23 cellular contexts compared by ENCODE assay signal in the genomic region with DNA sequence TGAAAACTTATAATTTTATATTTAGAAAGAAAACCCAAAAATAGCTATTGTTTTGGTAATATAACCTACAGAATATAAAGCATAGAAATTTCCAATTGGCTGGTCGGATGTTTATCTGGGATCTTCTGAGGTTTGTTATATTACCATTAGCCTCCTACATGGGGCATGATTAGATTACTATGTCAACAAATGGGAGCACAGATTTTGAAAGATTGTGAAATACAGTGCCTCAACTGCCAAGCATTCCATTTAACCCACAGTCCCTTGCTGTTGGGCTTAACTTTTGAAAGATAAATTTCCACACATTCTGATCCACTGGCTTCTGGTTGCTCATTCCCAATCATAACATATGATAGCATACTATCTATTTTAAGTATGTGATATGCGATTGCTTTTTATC.
DNase-seq lines count a peak whose midpoint lies in the region; ATAC-seq and TF ChIP-seq lines count a peak whose summit lies in the region.
"Had no signal": no experiment of that assay in that cellular context is flagged by ENCODE, and none has a peak within 500 bp of the region (broad histone marks: within the 10 kb centered on the region; RNA-seq: fewer than 3 reads in every experiment).

No MANE protein-coding gene starts in this region.

- H3K4me1 ChIP-seq in HEK293 (ENCODE audit: control insufficient read depth, insufficient read depth, low read length) (no peaks in the 10 kb centered on the region), left lung (no peaks in the 10 kb centered on the region)
- H3K4me1 ChIP-seq: foreskin keratinocyte had no signal

- H3K36me3 ChIP-seq in HEK293 (ENCODE audit: control insufficient read depth in 2 of 2, insufficient read depth in 1 of 2, low read length in 2 of 2): no peaks in the 10 kb centered on the region
- H3K36me3 ChIP-seq in brain microvascular endothelial cell (replicated peaks): no peaks in the 10 kb centered on the region
- H3K36me3 ChIP-seq in left lung: no peaks in the 10 kb centered on the region
- H3K36me3 ChIP-seq: cardiac muscle cell had no signal

- H3K9me3 Mint-ChIP-seq in activated naive CD4-positive, alpha-beta T cell treated with anti-CD3 and anti-CD28 coated beads, Interleukin-2, amount 10 ng/mL, durations not matched to agents 7 days and 5 days: no peaks in the 10 kb centered on the region
- H3K9me3 Mint-ChIP-seq: activated CD4-positive, alpha-beta memory T cell treated with anti-CD3 and anti-CD28 coated beads for 36 hours; activated naive CD8-positive, alpha-beta T cell treated with anti-CD3 and anti-CD28 coated beads, Interleukin-2, amount 50 U/mL, for 24 hours; immature natural killer cell had no signal

- in situ Hi-C loops in brain microvascular endothelial cell (cut with HindIII; ENCODE audit: low pct_ligation_motif_present, low sequenced_read_pairs): no loop called here

- H3K4me3 Mint-ChIP-seq in activated naive CD4-positive, alpha-beta T cell treated with anti-CD3 and anti-CD28 coated beads, Interleukin-2, amount 10 ng/mL, durations not matched to agents 7 days and 5 days: no peak overlapping the region
- H3K4me3 Mint-ChIP-seq: activated B cell treated with CpG ODN at 0.5 μM for 24 hours; activated CD4-positive, alpha-beta memory T cell treated with anti-CD3 and anti-CD28 coated beads for 36 hours; activated naive CD8-positive, alpha-beta T cell treated with anti-CD3 and anti-CD28 coated beads, Interleukin-2, amount 50 U/mL, for 24 hours; CD8-positive, alpha-beta memory T cell; immature natural killer cell; stimulated activated memory B cell treated with anti-CD40 and anti-IgM and Interleukin-4, amounts not matched to agents 10 μg/mL and 1 μg/mL and 100 μg/mL, for 72 hours had no signal

- no peak overlapping the region for H3K27ac Mint-ChIP-seq in activated naive CD4-positive, alpha-beta T cell treated with anti-CD3 and anti-CD28 coated beads, Interleukin-2, amount 10 ng/mL, durations not matched to agents 7 days and 5 days
- H3K27ac Mint-ChIP-seq: activated B cell treated with CpG ODN at 0.5 μM for 24 hours; activated CD4-positive, alpha-beta memory T cell treated with anti-CD3 and anti-CD28 coated beads for 36 hours; activated naive CD8-positive, alpha-beta T cell treated with anti-CD3 and anti-CD28 coated beads, Interleukin-2, amount 50 U/mL, for 24 hours; CD8-positive, alpha-beta memory T cell; immature natural killer cell; stimulated activated memory B cell treated with anti-CD40 and anti-IgM and Interleukin-4, amounts not matched to agents 10 μg/mL and 1 μg/mL and 100 μg/mL, for 72 hours had no signal

- no peaks in the 10 kb centered on the region for H3K36me3 Mint-ChIP-seq in activated naive CD4-positive, alpha-beta T cell treated with anti-CD3 and anti-CD28 coated beads, Interleukin-2, amount 10 ng/mL, durations not matched to agents 7 days and 5 days
- H3K36me3 Mint-ChIP-seq: activated CD4-positive, alpha-beta memory T cell treated with anti-CD3 and anti-CD28 coated beads for 36 hours; CD8-positive, alpha-beta memory T cell; immature natural killer cell; stimulated activated memory B cell treated with anti-CD40 and anti-IgM and Interleukin-4, amounts not matched to agents 10 μg/mL and 1 μg/mL and 100 μg/mL, for 72 hours had no signal

- H3K9me3 ChIP-seq in HEK293 (ENCODE audit: control insufficient read depth, insufficient read depth, low read depth, low read length): no peaks in the 10 kb centered on the region
- no peaks in the 10 kb centered on the region for H3K9me3 ChIP-seq in left lung

- CTCF ChIA-PET in HEK293 (lab: Yijun Ruan, JAX): no interaction called here
- CTCF ChIA-PET in activated naive CD4-positive, alpha-beta T cell treated with anti-CD3 and anti-CD28 coated beads, Interleukin-2, amount 10 ng/mL, durations not matched to agents 7 days and 5 days (lab: Charles Lee): no interaction called here

- H3K27me3 ChIP-seq in brain microvascular endothelial cell (replicated peaks) (no peaks in the 10 kb centered on the region), left lung (no peaks in the 10 kb centered on the region)
- H3K27me3 ChIP-seq: cardiac muscle cell, foreskin keratinocyte had no signal

- H3K4me3 ChIP-seq in HEK293 (ENCODE audit: low read depth, low read length) (no peak overlapping the region), brain microvascular endothelial cell (ENCODE audit: low read depth, low read length) (no peak overlapping the region), left lung (no peak overlapping the region)
- H3K4me3 ChIP-seq: cardiac muscle cell, smooth muscle cell had no signal

- no peaks in the 10 kb centered on the region for H3K4me1 Mint-ChIP-seq in activated naive CD4-positive, alpha-beta T cell treated with anti-CD3 and anti-CD28 coated beads, Interleukin-2, amount 10 ng/mL, durations not matched to agents 7 days and 5 days
- H3K4me1 Mint-ChIP-seq: activated B cell treated with CpG ODN at 0.5 μM for 24 hours; activated naive CD8-positive, alpha-beta T cell treated with anti-CD3 and anti-CD28 coated beads, Interleukin-2, amount 50 U/mL, for 24 hours; immature natural killer cell; stimulated activated memory B cell treated with anti-CD40 and anti-IgM and Interleukin-4, amounts not matched to agents 10 μg/mL and 1 μg/mL and 100 μg/mL, for 72 hours had no signal

- intact Hi-C loops in left lung (cut with DNase I): no loop called here

- TF ChIP-seq CTCF in HEK293 (tag by site-specific recombination; IDR thresholded peaks at IDR 0.05) (no peak), brain microvascular endothelial cell (IDR thresholded peaks at IDR 0.05; ENCODE audit: low read depth, low read length, missing control alignments) (no peak), left lung (IDR thresholded peaks at IDR 0.05) (no peak)

- H3K27ac ChIP-seq in HEK293 (ENCODE audit: extremely low read depth, low read depth, low read length) (no peak overlapping the region), brain microvascular endothelial cell (no peak overlapping the region), left lung (no peak overlapping the region)
- H3K27ac ChIP-seq: cardiac muscle cell, foreskin keratinocyte had no signal

- ATAC-seq in left lung: peak; percentile 80
- ATAC-seq in HG02870 (IDR thresholded peaks at IDR 0.05; ENCODE audit: unreplicated experiment): no peak
- ATAC-seq: activated naive CD8-positive, alpha-beta T cell treated with anti-CD3 and anti-CD28 coated beads, Interleukin-2, amount 50 U/mL, for 24 hours; foreskin keratinocyte; stimulated activated memory B cell treated with anti-CD40 and anti-IgM and Interleukin-4, amounts not matched to agents 10 μg/mL and 1 μg/mL and 100 μg/mL, for 72 hours had no signal

- DNase-seq in AG20443 (ENCODE audit: low spot score) (peak; percentile 13), brain microvascular endothelial cell (peak; percentile 8), left lung (no peak), NCI-H526 (lab: John Stamatoyannopoulos, UW) (no peak), NCI-H1105 treated with DMSO at 0.1 percent for 48 hours (lab: John Stamatoyannopoulos, UW) (no peak)
- no peak for DNase-seq in activated naive CD4-positive, alpha-beta T cell treated with anti-CD3 and anti-CD28 coated beads, Interleukin-2, amount 10 ng/mL, durations not matched to agents 7 days and 5 days
- DNase-seq: activated B cell treated with CpG ODN at 0.5 μM for 24 hours; activated CD4-positive, alpha-beta memory T cell treated with anti-CD3 and anti-CD28 coated beads for 36 hours; activated effector memory CD4-positive, alpha-beta T cell treated with anti-CD3 and anti-CD28 coated beads, Interleukin-2, amount 50 U/mL, for 16 hours; activated naive CD8-positive, alpha-beta T cell treated with anti-CD3 and anti-CD28 coated beads, Interleukin-2, amount 50 U/mL, for 24 hours; activated T-cell treated with anti-CD3 and anti-CD28 coated beads for 4 hours; CD8-positive, alpha-beta memory T cell; DMS53; foreskin keratinocyte; immature natural killer cell; NCI-H1105; NCI-H524 treated with DMSO at 0.1 percent for 48 hours; SW 1271 had no signal

- POLR2A ChIA-PET in HEK293 (lab: Yijun Ruan, JAX): no interaction called here

- no peaks in the 10 kb centered on the region for H3K27me3 Mint-ChIP-seq in activated naive CD4-positive, alpha-beta T cell treated with anti-CD3 and anti-CD28 coated beads, Interleukin-2, amount 10 ng/mL, durations not matched to agents 7 days and 5 days
- H3K27me3 Mint-ChIP-seq: stimulated activated memory B cell treated with anti-CD40 and anti-IgM and Interleukin-4, amounts not matched to agents 10 μg/mL and 1 μg/mL and 100 μg/mL, for 72 hours had no signal

TF ChIP-seq in HEK293, 187 proteins besides CTCF, POLR2A, EP300 and RAD21:
- TF ChIP-seq ZNF341 (tag by site-specific recombination; IDR thresholded peaks at IDR 0.05; ENCODE audit: low read depth) (no peak), GLIS1 (tag by site-specific recombination; IDR thresholded peaks at IDR 0.05) (peak; percentile 86), OVOL3 (tag by site-specific recombination; IDR thresholded peaks at IDR 0.05) (no peak), ZBTB17 (tag by site-specific recombination; IDR thresholded peaks at IDR 0.05) (peak; percentile 82)
- TF ChIP-seq, protein P1, sequence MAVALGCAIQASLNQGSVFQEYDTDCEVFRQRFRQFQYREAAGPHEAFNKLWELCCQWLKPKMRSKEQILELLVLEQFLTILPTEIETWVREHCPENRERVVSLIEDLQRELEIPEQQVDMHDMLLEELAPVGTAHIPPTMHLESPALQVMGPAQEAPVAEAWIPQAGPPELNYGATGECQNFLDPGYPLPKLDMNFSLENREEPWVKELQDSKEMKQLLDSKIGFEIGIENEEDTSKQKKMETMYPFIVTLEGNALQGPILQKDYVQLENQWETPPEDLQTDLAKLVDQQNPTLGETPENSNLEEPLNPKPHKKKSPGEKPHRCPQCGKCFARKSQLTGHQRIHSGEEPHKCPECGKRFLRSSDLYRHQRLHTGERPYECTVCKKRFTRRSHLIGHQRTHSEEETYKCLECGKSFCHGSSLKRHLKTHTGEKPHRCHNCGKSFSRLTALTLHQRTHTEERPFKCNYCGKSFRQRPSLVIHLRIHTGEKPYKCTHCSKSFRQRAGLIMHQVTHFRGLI (tag by site-specific recombination; IDR thresholded peaks at IDR 0.05): peak; percentile 70; the same call in 1 of the 2 replicates
TF ChIP-seq in HEK293: peak in this region for 3.

Comparison
In these comparisons a context has a peak if more than half of its experiments do, and no peak if none do; other contexts are left out.
1. DNase-seq: peak in AG20443 (single experiment) and brain microvascular endothelial cell (single experiment); none in left lung (0 of 2), NCI-H526 (0 of 2), NCI-H1105 treated with DMSO at 0.1 percent for 48 hours (single experiment) and activated naive CD4-positive, alpha-beta T cell treated with anti-CD3 and anti-CD28 coated beads, Interleukin-2, amount 10 ng/mL, durations not matched to agents 7 days and 5 days (single experiment).